8 cellular contexts compared by ENCODE assay signal in genomic region chr1:67748630-67749029, GRCh38.
DNase-seq lines count a peak whose midpoint lies in the region; ATAC-seq and TF ChIP-seq lines count a peak whose summit lies in the region.

No MANE protein-coding gene starts in this region.

- H3K36me3 ChIP-seq in OCI-LY1 (ENCODE audit: insufficient read depth, low read length): no peaks in the 10 kb centered on the region
- no peaks in the 10 kb centered on the region for H3K36me3 ChIP-seq in skeletal muscle satellite cell (ENCODE audit: insufficient read depth, low read length)

- H3K27ac ChIP-seq in OCI-LY1 (ENCODE audit: low read depth, low read length, poor library complexity, severe bottlenecking): peak overlapping the region; percentile 10

- peak; percentile 85 for ATAC-seq in GM18498 (IDR thresholded peaks at IDR 0.05; ENCODE audit: unreplicated experiment)
- peak; percentile 82 for ATAC-seq in HG02571 (IDR thresholded peaks at IDR 0.05; ENCODE audit: unreplicated experiment)

- H3K9ac ChIP-seq in OCI-LY1 (ENCODE audit: low read length) (no peak overlapping the region; the same call in 1 of the 2 replicates), skeletal muscle satellite cell (ENCODE audit: low read depth, low read length) (peak overlapping the region; percentile 82)

- no peaks in the 10 kb centered on the region for H3K79me2 ChIP-seq in OCI-LY1 (ENCODE audit: insufficient read depth, low read length)

- H3K4me2 ChIP-seq in OCI-LY1 (ENCODE audit: low read length): peak overlapping the region; percentile 31; the same call in 1 of the 2 replicates
- peak overlapping the region; percentile 82 for H3K4me2 ChIP-seq in skeletal muscle satellite cell (ENCODE audit: low read length)

- no peaks in the 10 kb centered on the region for H3K9me3 ChIP-seq in OCI-LY1 (ENCODE audit: low read length)
- H3K9me3 ChIP-seq in skeletal muscle satellite cell (replicated peaks; ENCODE audit: low read length): no peaks in the 10 kb centered on the region

- H3K9me2 ChIP-seq in OCI-LY1 (ENCODE audit: low read depth, low read length): no peaks in the 10 kb centered on the region

- TF ChIP-seq CTCF in OCI-LY1 (IDR thresholded peaks at IDR 0.05; ENCODE audit: low read length): no peak
- TF ChIP-seq CTCF in fibroblast of pulmonary artery (IDR thresholded peaks at IDR 0.05; ENCODE audit: low read length, missing control alignments): no peak

- H3K4me1 ChIP-seq in OCI-LY1 (ENCODE audit: insufficient read depth, low read length, severe bottlenecking) (peaks cover 86% of the 10 kb centered on the region), skeletal muscle satellite cell (ENCODE audit: control insufficient read depth, insufficient read depth, low read length) (peaks cover 78% of the 10 kb centered on the region)

- no peaks in the 10 kb centered on the region for H3F3A ChIP-seq in OCI-LY1 (ENCODE audit: insufficient read depth, low read length)

- H4K20me1 ChIP-seq in OCI-LY1 (ENCODE audit: insufficient read depth, low read length): no peaks in the 10 kb centered on the region

- H3K27me3 ChIP-seq in OCI-LY1 (ENCODE audit: insufficient read depth, low read length): no peaks in the 10 kb centered on the region
- no peaks in the 10 kb centered on the region for H3K27me3 ChIP-seq in skeletal muscle satellite cell (ENCODE audit: control insufficient read depth, insufficient read depth, low read length)

- peak overlapping the region; percentile 90; the same call in 1 of the 2 replicates for H2AFZ ChIP-seq in OCI-LY1 (ENCODE audit: low read length)

- H3K4me3 ChIP-seq in OCI-LY1 (ENCODE audit: low read depth, low read length, poor library complexity, severe bottlenecking) (no peak overlapping the region), fibroblast of pulmonary artery (replicated peaks; ENCODE audit: low read depth, low read length) (peak overlapping the region; percentile 21), skeletal muscle satellite cell (ENCODE audit: low read length) (peak overlapping the region; percentile 54)

- peak; percentile 81 for DNase-seq in fibroblast of pulmonary artery (ENCODE audit: low read depth)
- DNase-seq in cerebellar nuclear complex (lab: John Stamatoyannopoulos, UW): no peak
- no peak for DNase-seq in NCI-H82 (lab: John Stamatoyannopoulos, UW)
- no peak for DNase-seq in stimulated activated CD4-positive, alpha-beta T cell treated with anti-CD3 and anti-CD28 coated beads, Interleukin-12 subunit alpha, Interleukin-12 subunit beta, amount 100 ng/mL, for 4 hours
